In the genomic region with DNA sequence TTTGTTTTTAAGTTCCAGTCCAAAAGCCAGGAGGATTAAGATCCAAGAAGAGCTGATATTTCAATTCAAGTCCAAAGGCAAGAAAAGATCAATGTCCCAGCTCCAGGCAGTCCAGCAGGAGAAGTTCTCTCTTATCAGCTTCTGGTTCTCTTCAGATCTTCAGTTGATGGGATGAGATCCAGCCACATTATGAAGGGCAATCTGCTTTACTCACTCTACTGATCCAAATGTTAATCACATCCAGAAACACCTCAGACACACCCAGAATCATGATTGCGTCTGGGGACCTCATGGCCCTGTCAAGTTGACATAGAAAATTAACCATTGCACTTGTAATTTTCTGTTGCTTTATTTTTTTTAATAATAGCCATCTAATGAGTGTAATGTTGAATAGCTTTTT, we compare ENCODE assay signal across 6 cellular contexts.
"Had no signal": no experiment of that assay in that cellular context is flagged by ENCODE, and none has a peak within 500 bp of the region (broad histone marks: within the 10 kb centered on the region; RNA-seq: fewer than 3 reads in every experiment).

No MANE protein-coding gene starts in this region.

- H3K27ac ChIP-seq: HL-60 had no signal

- DNase-seq: IMR-90, KBM-7, KG1 had no signal

- ATAC-seq: HepG2, K562 had no signal

- H3K4me3 ChIP-seq: K562 had no signal
